In genomic region chr15:42973114-42973513, GRCh38 we compare ENCODE assay signal across 26 cellular contexts. TPM values are rescaled to one million over a fixed set of nuclear protein-coding genes. Genes with fewer than 3 reads are reported as not detected.
DNase-seq lines count a peak whose midpoint lies in the region; ATAC-seq, FAIRE-seq and TF ChIP-seq lines count a peak whose summit lies in the region.
"Had no signal": no experiment of that assay in that cellular context is flagged by ENCODE, and none has a peak within 500 bp of the region (broad histone marks: within the 10 kb centered on the region; RNA-seq: fewer than 3 reads in every experiment).

No MANE protein-coding gene starts in this region.

- CTCF ChIA-PET in HepG2 (lab: Yijun Ruan, JAX; ENCODE audit: low intra/inter-chr PET ratio, low total read pairs) = no interaction called here

- no peak for ATAC-seq in HepG2
- no peak for ATAC-seq in HG02678 (IDR thresholded peaks at IDR 0.05; ENCODE audit: unreplicated experiment)
- ATAC-seq: GM12878 had no signal

- H4K20me1 ChIP-seq in HepG2 (ENCODE audit: insufficient read depth, low read length) = no peaks in the 10 kb centered on the region
- H4K20me1 ChIP-seq: BLaER1 had no signal

- FAIRE-seq in GM18507 (lab: Jason Lieb, UNC) (peak; percentile 12), HepG2 (lab: Jason Lieb, UNC) (no peak)
- FAIRE-seq: A204.1, GM12878, GM12892, GM19239 had no signal

- no peak for TF ChIP-seq EP300 in HepG2 (IDR thresholded peaks at IDR 0.05; ENCODE audit: low read depth in 2 of 2, low read length in 2 of 2)
- TF ChIP-seq EP300 in HepG2 (CRISPR knock-in tag; IDR thresholded peaks at IDR 0.05; ENCODE audit: borderline replicate concordance) = no peak

- TF ChIP-seq POLR2A in adrenal gland (IDR thresholded peaks at IDR 0.05) (no peak), HepG2 (IDR thresholded peaks at IDR 0.05; ENCODE audit: insufficient read depth in 1 of 2, low read depth in 2 of 2, low read length in 2 of 2) (no peak)

- H3K4me3 ChIP-seq in adrenal gland = no peak overlapping the region
- no peak overlapping the region for H3K4me3 ChIP-seq in HepG2 (replicated peaks in 1 of 3; ENCODE audit: insufficient read depth in 1 of 3, low read depth in 2 of 3, low read length in 3 of 3)
- no peak overlapping the region for H3K4me3 ChIP-seq in WERI-Rb-1 (ENCODE audit: low read depth, low read length)
- H3K4me3 ChIP-seq in effector memory CD4-positive, alpha-beta T cell (ENCODE audit: insufficient read depth, low read depth, low read length, poor library complexity, severe bottlenecking) = no peak overlapping the region
- H3K4me3 ChIP-seq: BLaER1, GM12878 had no signal

- H3K79me2 ChIP-seq in HepG2 (ENCODE audit: insufficient read depth, low read length) = no peaks in the 10 kb centered on the region

- no peak overlapping the region for H3K9ac ChIP-seq in HepG2 (ENCODE audit: insufficient read depth, low read depth, low read length)
- H3K9ac ChIP-seq: BLaER1 had no signal

- H3K27ac ChIP-seq in adrenal gland (no peak overlapping the region), HepG2 (ENCODE audit: extremely low read length, insufficient read depth, low read length) (no peak overlapping the region), WERI-Rb-1 (no peak overlapping the region)
- H3K27ac ChIP-seq in effector memory CD4-positive, alpha-beta T cell (ENCODE audit: insufficient read depth, low read length, poor library complexity, severe bottlenecking) = no peak overlapping the region
- H3K27ac ChIP-seq: BLaER1 had no signal

- H2AFZ ChIP-seq in HepG2 (ENCODE audit: low read length) = no peak overlapping the region

- H3K36me3 ChIP-seq in adrenal gland (replicated peaks in 1 of 2) (peaks cover 0 to 45% of the 10 kb centered on the region in 2 donors), HepG2 (replicated peaks in 1 of 2; ENCODE audit: control insufficient read depth in 1 of 2, insufficient read depth in 2 of 2, low read length in 2 of 2) (peaks cover 6 to 34% of the 10 kb centered on the region in 2 experiments; a peak in 4 of 5 replicates), WERI-Rb-1 (peaks cover 41% of the 10 kb centered on the region)
- H3K36me3 ChIP-seq in effector memory CD4-positive, alpha-beta T cell (ENCODE audit: control insufficient read depth, insufficient read depth, low read length) = peaks cover 27% of the 10 kb centered on the region

- no peak for TF ChIP-seq RAD21 in HepG2 (CRISPR knock-in tag; IDR thresholded peaks at IDR 0.05)

- H3K27me3 ChIP-seq in adrenal gland (no peaks in the 10 kb centered on the region), HepG2 (ENCODE audit: control insufficient read depth in 1 of 2, insufficient read depth in 2 of 2, low read length in 2 of 2) (no peaks in the 10 kb centered on the region), WERI-Rb-1 (ENCODE audit: insufficient read depth, low read depth, severe bottlenecking) (no peaks in the 10 kb centered on the region)
- H3K27me3 ChIP-seq in effector memory CD4-positive, alpha-beta T cell (replicated peaks; ENCODE audit: control insufficient read depth, insufficient read depth, low read length, poor library complexity, severe bottlenecking) = no peaks in the 10 kb centered on the region
- H3K27me3 ChIP-seq: BE2C, BLaER1 had no signal

- POLR2A ChIA-PET in HepG2 (lab: Yijun Ruan, JAX) = no interaction called here

- DNase-seq in GM18507 (ENCODE audit: extremely low spot score, insufficient read length, low read depth) (no peak), adrenal gland (peak in 4 of 7 donors; percentile 18 to 68 (median 50)), HepG2 (ENCODE audit: low spot score) (no peak), WERI-Rb-1 (no peak)
- DNase-seq in effector memory CD4-positive, alpha-beta T cell = no peak
- DNase-seq: 8988T; ACHN; BE2C; C1 segment of cervical spinal cord; CD4-positive, alpha-beta memory T cell; CD4-positive, CD25-positive, alpha-beta regulatory T cell; CD8-positive, alpha-beta memory T cell; COR-L47; DMS 273 treated with DMSO at 0.1 percent for 48 hours; DMS153; DMS53; DMS79; DND-41; EL; GDM1 had no signal

- H3K4me1 ChIP-seq in adrenal gland (replicated peaks in 1 of 2) = no peaks in the 10 kb centered on the region
- peaks cover 20% of the 10 kb centered on the region for H3K4me1 ChIP-seq in HepG2 (ENCODE audit: insufficient read depth, low read length)
- no peaks in the 10 kb centered on the region for H3K4me1 ChIP-seq in effector memory CD4-positive, alpha-beta T cell (ENCODE audit: control insufficient read depth, insufficient read depth, low read length, poor library complexity, severe bottlenecking)
- H3K4me1 ChIP-seq: BE2C, BLaER1 had no signal

- in situ Hi-C loops in HepG2 (cut with HindIII; ENCODE audit: extremely low pct_ligation_motif_present, low pct_unique_long_range_greater_than_20kb) = no loop called here

- no peak for TF ChIP-seq CTCF in adrenal gland (IDR thresholded peaks at IDR 0.05)
- TF ChIP-seq CTCF in HepG2 (CRISPR knock-in tag; IDR thresholded peaks at IDR 0.05) = no peak
- TF ChIP-seq CTCF in WERI-Rb-1 (IDR thresholded peaks at IDR 0.05; ENCODE audit: low read depth, low read length) = no peak

- 65 to 73% (median 71%) methylated on average over 4 of the region's 4 CpGs for WGBS in adrenal gland, 4 donors
- 96% methylated on average over 4 of the region's 4 CpGs for WGBS in HepG2 (ENCODE audit: low lambda C conversion rate)

- intact Hi-C loops in adrenal gland (cut with DNase I) (no loop called here), HepG2 (cut with micrococcal nuclease; ENCODE audit: unreplicated experiment) (no loop called here)

- no peak overlapping the region for H3K4me2 ChIP-seq in HepG2 (ENCODE audit: low read depth, low read length)
- H3K4me2 ChIP-seq: BLaER1 had no signal

- BruUV-seq in HepG2 (replicated peaks; lab: Mats Ljungman, UMichigan) = no TSS peak

- H3K9me3 ChIP-seq in adrenal gland (replicated peaks in 1 of 3) (no peaks in the 10 kb centered on the region), HepG2 (ENCODE audit: low read length) (no peaks in the 10 kb centered on the region), WERI-Rb-1 (ENCODE audit: severe bottlenecking) (no peaks in the 10 kb centered on the region)
- H3K9me3 ChIP-seq in effector memory CD4-positive, alpha-beta T cell (ENCODE audit: control insufficient read depth, low read length) = no peaks in the 10 kb centered on the region
- H3K9me3 ChIP-seq: BE2C had no signal

TF ChIP-seq in HepG2, 621 proteins besides CTCF, POLR2A, EP300 and RAD21 (continues in another document):
- TF ChIP-seq, protein P1, sequence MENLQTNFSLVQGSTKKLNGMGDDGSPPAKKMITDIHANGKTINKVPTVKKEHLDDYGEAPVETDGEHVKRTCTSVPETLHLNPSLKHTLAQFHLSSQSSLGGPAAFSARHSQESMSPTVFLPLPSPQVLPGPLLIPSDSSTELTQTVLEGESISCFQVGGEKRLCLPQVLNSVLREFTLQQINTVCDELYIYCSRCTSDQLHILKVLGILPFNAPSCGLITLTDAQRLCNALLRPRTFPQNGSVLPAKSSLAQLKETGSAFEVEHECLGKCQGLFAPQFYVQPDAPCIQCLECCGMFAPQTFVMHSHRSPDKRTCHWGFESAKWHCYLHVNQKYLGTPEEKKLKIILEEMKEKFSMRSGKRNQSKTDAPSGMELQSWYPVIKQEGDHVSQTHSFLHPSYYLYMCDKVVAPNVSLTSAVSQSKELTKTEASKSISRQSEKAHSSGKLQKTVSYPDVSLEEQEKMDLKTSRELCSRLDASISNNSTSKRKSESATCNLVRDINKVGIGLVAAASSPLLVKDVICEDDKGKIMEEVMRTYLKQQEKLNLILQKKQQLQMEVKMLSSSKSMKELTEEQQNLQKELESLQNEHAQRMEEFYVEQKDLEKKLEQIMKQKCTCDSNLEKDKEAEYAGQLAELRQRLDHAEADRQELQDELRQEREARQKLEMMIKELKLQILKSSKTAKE (CRISPR knock-in tag; IDR thresholded peaks at IDR 0.05; ENCODE audit: borderline replicate concordance) = no peak
- no peak for TF ChIP-seq RFXAP (CRISPR knock-in tag; IDR thresholded peaks at IDR 0.05; ENCODE audit: borderline replicate concordance)
- no peak for TF ChIP-seq NFKB2 (CRISPR knock-in tag; IDR thresholded peaks at IDR 0.05; ENCODE audit: borderline replicate concordance)
- no peak for TF ChIP-seq ZBTB20 (CRISPR knock-in tag; IDR thresholded peaks at IDR 0.05; ENCODE audit: borderline replicate concordance, low read depth)

RNA-seq across cellular contexts. Expression of gene TTBK2, which starts 52.5 kb away (rescaled TPM):
- total RNA-seq in adrenal gland = 10 to 100 TPM; 14.9 to 46.6 (median 21.4) TPM
- polyA plus RNA-seq in adrenal gland = 10 to 100 TPM in 1 of 3 donors, 1 to 10 TPM in 2; 3.8 to 10.5 (median 6.6) TPM
- total RNA-seq in HepG2 (2016; rRNA removed; fragmentation: Illumina TruSeq; extraction: Trizol) = 7.4 and 8.1 TPM in 2 replicates
- total RNA-seq in HepG2 (2016; cell fraction: cytosol; rRNA removed; fragmentation: Illumina TruSeq; extraction: Trizol; ENCODE audit: low read depth) = 10.3 and 10.5 TPM in 2 replicates
- 5.8 and 7.2 TPM in 2 replicates for total RNA-seq in HepG2 (2016; cell fraction: insoluble cytoplasmic fraction; rRNA removed; fragmentation: Illumina TruSeq; extraction: Trizol)
- 6.2 and 6.4 TPM in 2 replicates for total RNA-seq in HepG2 (2016; cell fraction: membrane; rRNA removed; fragmentation: Illumina TruSeq; extraction: Trizol)
- total RNA-seq in HepG2 (2016; cell fraction: nucleus; rRNA removed; fragmentation: Illumina TruSeq; extraction: Trizol) = 6.8 and 8.9 TPM in 2 replicates
- 4.4 and 5.1 TPM in 2 replicates for polyA plus RNA-seq in HepG2 (2011; rRNA removed)
- polyA plus RNA-seq in HepG2 (2011; cell fraction: cytosol; rRNA removed) = 2.4 and 3.1 TPM in 2 replicates
- 4.7 and 6.9 TPM in 2 replicates for polyA plus RNA-seq in HepG2 (2011; cell fraction: nucleus; rRNA removed)
- polyA plus RNA-seq in HepG2 (2012) = 4.4 and 5.3 TPM in 2 replicates
- 0.53 and 0.82 TPM in 2 replicates for polyA plus RNA-seq in HepG2 (2016; cell fraction: cytosol; fragmentation: Illumina TruSeq; extraction: Trizol; ENCODE audit: low read depth)
- 3.4 TPM in 2 replicates for polyA plus RNA-seq in HepG2 (2016; cell fraction: insoluble cytoplasmic fraction; fragmentation: Illumina TruSeq; extraction: Trizol; ENCODE audit: low read depth)
- 0.77 and 0.86 TPM in 2 replicates for polyA plus RNA-seq in HepG2 (2016; cell fraction: membrane; fragmentation: Illumina TruSeq; extraction: Trizol; ENCODE audit: low read depth)
- polyA plus RNA-seq in HepG2 (2016; cell fraction: nucleus; fragmentation: Illumina TruSeq; extraction: Trizol; ENCODE audit: insufficient read depth, low read depth) = 6.9 and 7.0 TPM in 2 replicates
- 6.1 and 12.9 TPM in 2 replicates for polyA minus RNA-seq in HepG2 (2011; rRNA and poly(A)+ RNA removed; ENCODE audit: low replicate concordance)
- 5.7 and 8.7 TPM in 2 replicates for polyA minus RNA-seq in HepG2 (2011; cell fraction: cytosol; rRNA and poly(A)+ RNA removed)
- 9.5 and 13.6 TPM in 2 replicates for polyA minus RNA-seq in HepG2 (2011; cell fraction: nucleus; rRNA and poly(A)+ RNA removed)

Comparison
In these comparisons a context has a peak if more than half of its experiments do, and no peak if none do; other contexts are left out.
1. DNase-seq: peak in adrenal gland (4 of 7); none in GM18507 (single experiment), HepG2 (single experiment), WERI-Rb-1 (single experiment) and effector memory CD4-positive, alpha-beta T cell (0 of 3).